In the genomic region with DNA sequence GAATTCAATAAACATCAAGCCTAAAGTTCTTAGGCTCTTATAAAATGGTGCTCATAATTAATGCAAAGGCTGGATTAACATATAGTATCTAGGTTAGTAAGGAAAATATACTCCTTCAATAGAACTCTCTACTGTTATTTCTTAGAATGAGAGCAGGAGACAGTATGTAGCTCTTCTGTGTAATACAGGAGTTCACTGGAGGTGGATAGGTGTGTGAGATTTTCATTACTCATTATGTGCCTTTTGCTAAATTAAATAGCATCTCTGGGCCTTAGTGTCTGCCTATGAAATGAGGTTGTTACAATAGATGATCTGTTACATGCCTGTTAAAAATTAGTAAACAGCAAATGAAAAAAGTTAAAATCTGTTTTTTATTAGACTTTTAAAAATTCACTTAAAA, we compare ENCODE assay signal across 27 cellular contexts.
"Had no signal": no experiment of that assay in that cellular context is flagged by ENCODE, and none has a peak within 500 bp of the region (broad histone marks: within the 10 kb centered on the region; RNA-seq: fewer than 3 reads in every experiment).

No MANE protein-coding gene starts in this region.

- H3K27ac Mint-ChIP-seq: activated B cell treated with CpG ODN at 0.5 μM for 24 hours; activated CD4-positive, alpha-beta T cell treated with anti-CD3 and anti-CD28 coated beads, Interleukin-2, amount 10 ng/mL, durations not matched to agents 7 days and 5 days; activated naive CD4-positive, alpha-beta T cell treated with anti-CD3 and anti-CD28 coated beads, Interleukin-2, amount 10 ng/mL, durations not matched to agents 7 days and 5 days; activated naive CD4-positive, alpha-beta T cell treated with anti-CD3 and anti-CD28 coated beads, Interleukin-2, amount 50 U/mL, for 72 hours; T-cell; T-helper 1 cell treated with Interleukin-12 subunit alpha and Interleukin-12 subunit beta and Interleukin-4 antibody, amounts not matched to agents 30 μg/mL and 1 μg/mL, for 36 hours; T-helper 2 cell treated with Interferon-gamma antibody and Interleukin-4, amounts not matched to agents 5 μg/mL and 100 μg/mL, for 36 hours had no signal

- DNase-seq: activated B cell treated with CpG ODN at 0.5 μM for 24 hours; activated CD4-positive, alpha-beta T cell treated with anti-CD3 and anti-CD28 coated beads, Interleukin-2, amount 10 ng/mL, durations not matched to agents 7 days and 5 days; activated CD4-positive, alpha-beta T cell treated with anti-CD3 and anti-CD28 coated beads, Interleukin-2, amount 50 U/mL, for 4 hours; activated CD8-positive, alpha-beta memory T cell treated with anti-CD3 and anti-CD28 coated beads for 24 hours; activated gamma-delta T cell; activated naive CD4-positive, alpha-beta T cell; activated naive CD4-positive, alpha-beta T cell treated with anti-CD3 and anti-CD28 coated beads, Interleukin-2, amount 10 ng/mL, durations not matched to agents 7 days and 5 days; activated T-cell treated with anti-CD3 and anti-CD28 coated beads, Interleukin-2, amount 50 U/mL, for 1 hour; adrenal gland; amygdala; aorta; body of pancreas; central memory CD4-positive, alpha-beta T cell; cerebellar nuclear complex; colonic mucosa; effector CD8-positive, alpha-beta T cell; esophagus squamous epithelium; foreskin melanocyte; heart right ventricle; SW 1271; T-cell; T1000; WERI-Rb-1 had no signal

- H3K4me1 Mint-ChIP-seq: activated naive CD4-positive, alpha-beta T cell treated with anti-CD3 and anti-CD28 coated beads, Interleukin-2, amount 10 ng/mL, durations not matched to agents 7 days and 5 days had no signal

- H3K9me3 ChIP-seq: body of pancreas, colonic mucosa, esophagus squamous epithelium, gastroesophageal sphincter, heart right ventricle had no signal

- H3K27me3 Mint-ChIP-seq: activated B cell treated with CpG ODN at 0.5 μM for 24 hours; activated CD4-positive, alpha-beta T cell treated with anti-CD3 and anti-CD28 coated beads, Interleukin-2, amount 10 ng/mL, durations not matched to agents 7 days and 5 days; activated naive CD4-positive, alpha-beta T cell treated with anti-CD3 and anti-CD28 coated beads, Interleukin-2, amount 10 ng/mL, durations not matched to agents 7 days and 5 days; T-cell had no signal

- H3K9me3 Mint-ChIP-seq: activated CD4-positive, alpha-beta T cell treated with anti-CD3 and anti-CD28 coated beads, Interleukin-2, amount 10 ng/mL, durations not matched to agents 7 days and 5 days; activated naive CD4-positive, alpha-beta T cell treated with anti-CD3 and anti-CD28 coated beads, Interleukin-2, amount 10 ng/mL, durations not matched to agents 7 days and 5 days; activated naive CD4-positive, alpha-beta T cell treated with anti-CD3 and anti-CD28 coated beads, Interleukin-2, amount 50 U/mL, for 72 hours; T-cell had no signal

- H3K4me3 Mint-ChIP-seq: activated B cell treated with CpG ODN at 0.5 μM for 24 hours; activated CD4-positive, alpha-beta T cell treated with anti-CD3 and anti-CD28 coated beads, Interleukin-2, amount 10 ng/mL, durations not matched to agents 7 days and 5 days; activated naive CD4-positive, alpha-beta T cell treated with anti-CD3 and anti-CD28 coated beads, Interleukin-2, amount 10 ng/mL, durations not matched to agents 7 days and 5 days; T-cell; T-helper 1 cell treated with Interleukin-12 subunit alpha and Interleukin-12 subunit beta and Interleukin-4 antibody, amounts not matched to agents 30 μg/mL and 1 μg/mL, for 36 hours; T-helper 2 cell treated with Interferon-gamma antibody and Interleukin-4, amounts not matched to agents 5 μg/mL and 100 μg/mL, for 36 hours had no signal

- ATAC-seq: body of pancreas, gastroesophageal sphincter, heart right ventricle, T-cell had no signal
